16 cellular contexts compared by ENCODE assay signal in the genomic region with DNA sequence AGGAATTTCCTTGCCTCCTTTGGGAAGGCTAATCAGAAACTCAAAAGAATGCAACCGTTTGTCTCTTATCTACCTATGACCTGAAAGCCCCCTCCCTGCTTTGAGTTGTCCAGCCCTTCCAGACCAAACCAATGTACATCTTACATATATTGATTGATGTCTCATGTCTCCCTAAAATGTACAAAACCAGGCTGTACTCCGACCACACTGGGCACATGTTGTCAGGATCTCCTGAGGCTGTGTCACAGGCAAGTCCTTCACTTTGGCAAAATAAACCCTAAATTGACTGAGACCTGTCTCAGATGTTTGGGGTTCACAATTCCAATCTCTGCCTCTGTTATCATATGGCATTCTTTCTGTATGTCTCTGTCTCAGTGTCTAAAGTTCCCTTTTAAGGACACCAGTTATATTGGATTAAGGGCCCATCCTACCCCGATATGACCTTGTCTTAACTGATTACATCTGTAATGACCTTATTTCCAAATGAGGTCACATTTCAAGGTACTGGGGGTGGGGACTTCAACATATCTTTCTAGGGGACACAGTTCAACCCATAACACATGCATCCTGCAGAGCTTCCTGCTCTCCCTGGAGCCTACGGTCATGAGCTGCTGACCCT.
DNase-seq lines count a peak whose midpoint lies in the region; ATAC-seq and TF ChIP-seq lines count a peak whose summit lies in the region.
"Had no signal": no experiment of that assay in that cellular context is flagged by ENCODE, and none has a peak within 500 bp of the region (broad histone marks: within the 10 kb centered on the region; RNA-seq: fewer than 3 reads in every experiment).

No MANE protein-coding gene starts in this region.

- peak overlapping the region; percentile 13 for H3K27ac Mint-ChIP-seq in CD8-positive, alpha-beta T cell
- peak overlapping the region in 1 of 3 donors; percentile 0 for H3K27ac Mint-ChIP-seq in IgD-negative memory B cell
- peak overlapping the region; percentile 68 for H3K27ac Mint-ChIP-seq in activated naive CD8-positive, alpha-beta T cell treated with anti-CD3 and anti-CD28 coated beads, Interleukin-2, amount 10 ng/mL, durations not matched to agents 7 days and 5 days
- H3K27ac Mint-ChIP-seq in naive thymus-derived CD8-positive, alpha-beta T cell: peak overlapping the region in 6 of 10 donors; percentile 9 to 93 (median 51)

- no peaks in the 10 kb centered on the region for H3K27me3 ChIP-seq in CD8-positive, alpha-beta T cell (ENCODE audit: insufficient read depth, low read length)
- H3K27me3 ChIP-seq: tibial nerve had no signal

- H3K4me1 Mint-ChIP-seq in CD8-positive, alpha-beta T cell (ENCODE audit: low read depth): peaks cover 67% of the 10 kb centered on the region
- peaks cover 33 to 78% (median 60%) of the 10 kb centered on the region in 3 donors for H3K4me1 Mint-ChIP-seq in IgD-negative memory B cell
- H3K4me1 Mint-ChIP-seq in activated naive CD8-positive, alpha-beta T cell treated with anti-CD3 and anti-CD28 coated beads, Interleukin-2, amount 10 ng/mL, durations not matched to agents 7 days and 5 days: peaks cover 62% of the 10 kb centered on the region
- H3K4me1 Mint-ChIP-seq in naive thymus-derived CD8-positive, alpha-beta T cell: peaks cover 31 to 92% (median 82%) of the 10 kb centered on the region in 4 donors

- H3K27ac ChIP-seq in CD8-positive, alpha-beta T cell (ENCODE audit: low read depth, low read length): no peak overlapping the region

- H3K9me3 Mint-ChIP-seq in CD8-positive, alpha-beta T cell: no peaks in the 10 kb centered on the region
- H3K9me3 Mint-ChIP-seq in IgD-negative memory B cell: no peaks in the 10 kb centered on the region
- peaks cover 7% of the 10 kb centered on the region for H3K9me3 Mint-ChIP-seq in activated naive CD8-positive, alpha-beta T cell treated with anti-CD3 and anti-CD28 coated beads, Interleukin-2, amount 10 ng/mL, durations not matched to agents 7 days and 5 days
- H3K9me3 Mint-ChIP-seq in naive thymus-derived CD8-positive, alpha-beta T cell: peaks cover 0 to 2% (median 0%) of the 10 kb centered on the region in 9 donors

- H3K4me3 Mint-ChIP-seq in CD8-positive, alpha-beta T cell: peak overlapping the region; percentile 4
- H3K4me3 Mint-ChIP-seq in IgD-negative memory B cell: peak overlapping the region in 3 of 4 donors; percentile 10 to 38 (median 19)
- H3K4me3 Mint-ChIP-seq in activated naive CD8-positive, alpha-beta T cell treated with anti-CD3 and anti-CD28 coated beads, Interleukin-2, amount 10 ng/mL, durations not matched to agents 7 days and 5 days: peak overlapping the region; percentile 39
- H3K4me3 Mint-ChIP-seq in naive thymus-derived CD8-positive, alpha-beta T cell: peak overlapping the region in 7 of 10 donors; percentile 8 to 71 (median 52)

- no peak overlapping the region for H3K4me3 ChIP-seq in CD8-positive, alpha-beta T cell (ENCODE audit: low read depth, low read length)
- H3K4me3 ChIP-seq: tibial nerve had no signal

- peaks cover 53% of the 10 kb centered on the region for H3K4me1 ChIP-seq in CD8-positive, alpha-beta T cell (ENCODE audit: insufficient read depth, low read length)

- ATAC-seq in CD8-positive, alpha-beta T cell: no peak
- ATAC-seq in activated naive CD8-positive, alpha-beta T cell treated with anti-CD3 and anti-CD28 coated beads, Interleukin-2, amount 10 ng/mL, durations not matched to agents 7 days and 5 days (ENCODE audit: low read depth): no peak
- ATAC-seq in naive thymus-derived CD8-positive, alpha-beta T cell: no peak
- ATAC-seq: HepG2, left lobe of liver had no signal

- CTCF ChIA-PET in CD8-positive, alpha-beta T cell (lab: Charles Lee): no interaction called here

- H3K36me3 Mint-ChIP-seq in CD8-positive, alpha-beta T cell: no peaks in the 10 kb centered on the region
- peaks cover 1% of the 10 kb centered on the region for H3K36me3 Mint-ChIP-seq in IgD-negative memory B cell
- peaks cover 24% of the 10 kb centered on the region for H3K36me3 Mint-ChIP-seq in activated naive CD8-positive, alpha-beta T cell treated with anti-CD3 and anti-CD28 coated beads, Interleukin-2, amount 10 ng/mL, durations not matched to agents 7 days and 5 days
- no peaks in the 10 kb centered on the region for H3K36me3 Mint-ChIP-seq in naive thymus-derived CD8-positive, alpha-beta T cell

- DNase-seq in CD8-positive, alpha-beta T cell: no peak
- DNase-seq in activated naive CD8-positive, alpha-beta T cell treated with anti-CD3 and anti-CD28 coated beads, Interleukin-2, amount 10 ng/mL, durations not matched to agents 7 days and 5 days: no peak
- DNase-seq in naive thymus-derived CD8-positive, alpha-beta T cell: no peak
- DNase-seq in stimulated activated CD4-positive, alpha-beta T cell treated with anti-CD3 and anti-CD28 coated beads, Interleukin-1b, Interleukin-23, amount 100 ng/mL, for 48 hours: no peak
- DNase-seq in GM10266 (ENCODE audit: extremely low spot score) (no peak), LoVo (ENCODE audit: low spot score) (no peak), GDM1 (lab: John Stamatoyannopoulos, UW) (no peak)
- DNase-seq: COR-L47, hippocampal formation, NCI-H1105 treated with DMSO at 0.1 percent for 48 hours, NCI-H446 treated with DMSO at 0.1 percent for 48 hours, T-helper 9 cell had no signal

- H3K27me3 Mint-ChIP-seq in CD8-positive, alpha-beta T cell (ENCODE audit: low read depth): no peaks in the 10 kb centered on the region
- no peaks in the 10 kb centered on the region for H3K27me3 Mint-ChIP-seq in IgD-negative memory B cell
- H3K27me3 Mint-ChIP-seq in activated naive CD8-positive, alpha-beta T cell treated with anti-CD3 and anti-CD28 coated beads, Interleukin-2, amount 10 ng/mL, durations not matched to agents 7 days and 5 days: no peaks in the 10 kb centered on the region
- no peaks in the 10 kb centered on the region for H3K27me3 Mint-ChIP-seq in naive thymus-derived CD8-positive, alpha-beta T cell

- no peaks in the 10 kb centered on the region for H3K9me3 ChIP-seq in CD8-positive, alpha-beta T cell (ENCODE audit: low read length)
- H3K9me3 ChIP-seq: tibial nerve had no signal

- intact Hi-C loops in CD8-positive, alpha-beta T cell (cut with DNase I, micrococcal nuclease): loop anchor here in 1 of 2 experiments (5.0 kb wide), 2 partner anchors 145 to 520 kb away; no protein-coding TSS in a partner anchor

- no peaks in the 10 kb centered on the region for H3K36me3 ChIP-seq in CD8-positive, alpha-beta T cell (ENCODE audit: insufficient read depth, low read length)
- H3K36me3 ChIP-seq: tibial nerve had no signal

- POLR2A ChIA-PET in CD8-positive, alpha-beta T cell (lab: Charles Lee): no interaction called here
- POLR2A ChIA-PET in activated naive CD8-positive, alpha-beta T cell treated with anti-CD3 and anti-CD28 coated beads, Interleukin-2, amount 10 ng/mL, durations not matched to agents 7 days and 5 days (lab: Charles Lee): no interaction called here
- POLR2A ChIA-PET in naive thymus-derived CD8-positive, alpha-beta T cell (lab: Charles Lee): no interaction called here

- TF ChIP-seq CTCF in CD8-positive, alpha-beta T cell (IDR thresholded peaks at IDR 0.05): no peak
- no peak for TF ChIP-seq CTCF in GM10266 (IDR thresholded peaks at IDR 0.05; ENCODE audit: control insufficient read depth, insufficient read depth, low read depth, missing control alignments)
